Comparison of ENCODE assay signal across 9 cellular contexts in genomic region chr1:209607102-209607794, GRCh38. TPM values are rescaled to one million over a fixed set of nuclear protein-coding genes. Genes with fewer than 3 reads are reported as not detected.
A peak's percentile ranks its signal among the peaks of the same experiment; 100 is the strongest.
DNase-seq lines count a peak whose midpoint lies in the region; ATAC-seq and TF ChIP-seq lines count a peak whose summit lies in the region.
"Had no signal": no experiment of that assay in that cellular context is flagged by ENCODE, and none has a peak within 500 bp of the region (broad histone marks: within the 10 kb centered on the region; RNA-seq: fewer than 3 reads in every experiment).

No MANE protein-coding gene starts in this region.

- DNase-seq in GM06990 (ENCODE audit: extremely low read depth, insufficient read length) (peak; percentile 20), fibroblast of the aortic adventitia (ENCODE audit: low read depth) (peak; percentile 49), medulla oblongata (ENCODE audit: extremely low spot score) (no peak), SKM-1 treated with dmso at 0.1 percent for 144 hours (lab: John Stamatoyannopoulos, UW; ENCODE audit: unreplicated experiment) (no peak), middle frontal gyrus (ENCODE audit: extremely low spot score, low spot score) (no peak), NCI-H2081 (lab: John Stamatoyannopoulos, UW) (no peak)

- TF ChIP-seq CTCF in GM06990 (IDR thresholded peaks at IDR 0.05; ENCODE audit: insufficient read depth, low read length, poor library complexity, severe bottlenecking) (no peak), fibroblast of the aortic adventitia (IDR thresholded peaks at IDR 0.05; ENCODE audit: insufficient read depth, low read length) (no peak)

- no peaks in the 10 kb centered on the region for H3K27me3 ChIP-seq in GM06990 (replicated peaks; ENCODE audit: control insufficient read depth, insufficient read depth, low read length)

- H3K4me3 ChIP-seq in GM06990 (replicated peaks; ENCODE audit: low read depth, low read length) (no peak overlapping the region), fibroblast of the aortic adventitia (ENCODE audit: low read depth, low read length) (no peak overlapping the region)

- H3K36me3 ChIP-seq in GM06990 (ENCODE audit: control insufficient read depth, insufficient read depth, low read length), result no peaks in the 10 kb centered on the region

- ATAC-seq in GM21423 (IDR thresholded peaks at IDR 0.05; ENCODE audit: unreplicated experiment) (peak; percentile 82), HG03571 (IDR thresholded peaks at IDR 0.05; ENCODE audit: unreplicated experiment) (peak; percentile 50)

RNA-seq across cellular contexts. Expression of gene CAMK1G, which starts 23.7 kb away (rescaled TPM):
- 0.90 and 1.1 TPM in 2 replicates for total RNA-seq in fibroblast of the aortic adventitia (ENCODE audit: low replicate concordance)
- total RNA-seq: skeletal muscle tissue had no signal

RNA-seq across cellular contexts. Expression of gene LAMB3, which starts 45.0 kb away (rescaled TPM):
- total RNA-seq in fibroblast of the aortic adventitia (ENCODE audit: low replicate concordance), result 5.9 and 10.3 TPM in 2 replicates

Comparison
In these comparisons a context has a peak if more than half of its experiments do, and no peak if none do; other contexts are left out.
1. DNase-seq: peak in GM06990 (single experiment) and fibroblast of the aortic adventitia (single experiment); none in medulla oblongata (single experiment), SKM-1 treated with dmso at 0.1 percent for 144 hours (single experiment), middle frontal gyrus (single experiment) and NCI-H2081 (0 of 2).